Comparison of ENCODE assay signal across 7 cellular contexts in genomic region chr10:63628526-63629362, GRCh38.
DNase-seq lines count a peak whose midpoint lies in the region; ATAC-seq, FAIRE-seq and TF ChIP-seq lines count a peak whose summit lies in the region.

No MANE protein-coding gene starts in this region.

- H3K4me3 ChIP-seq in LNCaP clone FGC (ENCODE audit: low read depth, low read length) = peak overlapping the region; percentile 23; the same call in 1 of the 2 replicates
- peak overlapping the region; percentile 53 for H3K4me3 ChIP-seq in colonic mucosa

- intact Hi-C loops in colonic mucosa (cut with DNase I) = loop anchor here (5.0 kb wide), 2 partner anchors 106 to 461 kb away; partner anchors contain the start of gene REEP3
- intact Hi-C loops in left colon (cut with DNase I, micrococcal nuclease) = loop anchor here in 1 of 2 donors (5.0 kb wide), 1 partner anchor 411 kb away; no protein-coding TSS in a partner anchor

- no peaks in the 10 kb centered on the region for H3K9me3 ChIP-seq in colonic mucosa

- peak overlapping the region; percentile 97 for H3K27ac ChIP-seq in colonic mucosa

- H3K27me3 Mint-ChIP-seq in stimulated activated naive B cell treated with anti-CD40 and anti-IgM and Interleukin-4, amounts not matched to agents 10 μg/mL and 1 μg/mL and 100 μg/mL, for 72 hours = no peaks in the 10 kb centered on the region

- DNase-seq in GM12891 (ENCODE audit: insufficient read length, low spot score) = no peak
- peak; percentile 23 for DNase-seq in H54 (ENCODE audit: insufficient read length, low spot score)
- no peak for DNase-seq in LNCaP clone FGC (ENCODE audit: low read depth)
- DNase-seq in RPMI8226 = peak; percentile 88
- DNase-seq in colonic mucosa = peak; percentile 72
- DNase-seq in left colon = peak; percentile 69 to 77
- DNase-seq in stimulated activated naive B cell treated with anti-CD40 and anti-IgM and Interleukin-4, amounts not matched to agents 10 μg/mL and 1 μg/mL and 100 μg/mL, for 72 hours = peak; percentile 61

- no peak for TF ChIP-seq CTCF in LNCaP clone FGC (IDR thresholded peaks at IDR 0.05; ENCODE audit: control insufficient read depth, extremely low read depth, insufficient read depth)
- TF ChIP-seq CTCF in colonic mucosa (IDR thresholded peaks at IDR 0.05) = no peak

- H3K9ac ChIP-seq in colonic mucosa (ENCODE audit: low read depth in 2 of 2, low read length in 2 of 2) = peak overlapping the region; percentile 45 to 84

- no peaks in the 10 kb centered on the region for H3K36me3 ChIP-seq in colonic mucosa

- peak; percentile 31 for ATAC-seq in left colon
- peak; percentile 53 to 58 for ATAC-seq in stimulated activated naive B cell treated with anti-CD40 and anti-IgM and Interleukin-4, amounts not matched to agents 10 μg/mL and 1 μg/mL and 100 μg/mL, for 72 hours (replicated peaks)

- peaks cover 9 to 33% of the 10 kb centered on the region in 2 donors for H3K4me1 Mint-ChIP-seq in stimulated activated naive B cell treated with anti-CD40 and anti-IgM and Interleukin-4, amounts not matched to agents 10 μg/mL and 1 μg/mL and 100 μg/mL, for 72 hours

- H3K4me3 Mint-ChIP-seq in stimulated activated naive B cell treated with anti-CD40 and anti-IgM and Interleukin-4, amounts not matched to agents 10 μg/mL and 1 μg/mL and 100 μg/mL, for 72 hours = peak overlapping the region; percentile 92 to 99

- peak overlapping the region; percentile 95 for H3K27ac Mint-ChIP-seq in stimulated activated naive B cell treated with anti-CD40 and anti-IgM and Interleukin-4, amounts not matched to agents 10 μg/mL and 1 μg/mL and 100 μg/mL, for 72 hours

- FAIRE-seq in GM12891 (lab: Jason Lieb, UNC) (peak; percentile 70), H54 (lab: Jason Lieb, UNC) (peak; percentile 83)

- no peaks in the 10 kb centered on the region for H3K4me1 ChIP-seq in colonic mucosa

- no peaks in the 10 kb centered on the region for H3K9me3 Mint-ChIP-seq in stimulated activated naive B cell treated with anti-CD40 and anti-IgM and Interleukin-4, amounts not matched to agents 10 μg/mL and 1 μg/mL and 100 μg/mL, for 72 hours

- H3K27me3 ChIP-seq in colonic mucosa = no peaks in the 10 kb centered on the region

- no peaks in the 10 kb centered on the region for H3K36me3 Mint-ChIP-seq in stimulated activated naive B cell treated with anti-CD40 and anti-IgM and Interleukin-4, amounts not matched to agents 10 μg/mL and 1 μg/mL and 100 μg/mL, for 72 hours

- peak; percentile 8; the same call in 1 of the 2 replicates for TF ChIP-seq POLR2A in GM12891 (IDR thresholded peaks at IDR 0.05; ENCODE audit: low read depth, low read length)
- TF ChIP-seq POLR2A in H54 (IDR thresholded peaks at IDR 0.05; ENCODE audit: low read depth, low read length) = no peak

TF ChIP-seq in GM12891, 5 proteins besides CTCF, POLR2A, EP300 and RAD21:
- TF ChIP-seq POU2F2 (IDR thresholded peaks at IDR 0.05; ENCODE audit: low read depth, low read length) = no peak
- no peak for TF ChIP-seq PAX5 (IDR thresholded peaks at IDR 0.05; ENCODE audit: insufficient read depth, low read length, severe bottlenecking)
- TF ChIP-seq SPI1 (IDR thresholded peaks at IDR 0.05; ENCODE audit: low read depth, low read length) = peak; percentile 80
- TF ChIP-seq TAF1 (IDR thresholded peaks at IDR 0.05; ENCODE audit: low read depth, low read length) = peak; percentile 49; the same call in 1 of the 2 replicates
- TF ChIP-seq POLR2AphosphoS5 (IDR thresholded peaks at IDR 0.05; ENCODE audit: low read depth, low read length) = no peak
TF ChIP-seq in GM12891: peak in this region for 2.

Comparison
In these comparisons a context has a peak if more than half of its experiments do, and no peak if none do; other contexts are left out.
1. DNase-seq: peak in H54 (single experiment), RPMI8226 (single experiment), colonic mucosa (single experiment), left colon (2 of 2) and stimulated activated naive B cell treated with anti-CD40 and anti-IgM and Interleukin-4, amounts not matched to agents 10 μg/mL and 1 μg/mL and 100 μg/mL, for 72 hours (single experiment); none in GM12891 (single experiment) and LNCaP clone FGC (single experiment).